Comparison of ENCODE assay signal across 1 cellular context in the genomic region with DNA sequence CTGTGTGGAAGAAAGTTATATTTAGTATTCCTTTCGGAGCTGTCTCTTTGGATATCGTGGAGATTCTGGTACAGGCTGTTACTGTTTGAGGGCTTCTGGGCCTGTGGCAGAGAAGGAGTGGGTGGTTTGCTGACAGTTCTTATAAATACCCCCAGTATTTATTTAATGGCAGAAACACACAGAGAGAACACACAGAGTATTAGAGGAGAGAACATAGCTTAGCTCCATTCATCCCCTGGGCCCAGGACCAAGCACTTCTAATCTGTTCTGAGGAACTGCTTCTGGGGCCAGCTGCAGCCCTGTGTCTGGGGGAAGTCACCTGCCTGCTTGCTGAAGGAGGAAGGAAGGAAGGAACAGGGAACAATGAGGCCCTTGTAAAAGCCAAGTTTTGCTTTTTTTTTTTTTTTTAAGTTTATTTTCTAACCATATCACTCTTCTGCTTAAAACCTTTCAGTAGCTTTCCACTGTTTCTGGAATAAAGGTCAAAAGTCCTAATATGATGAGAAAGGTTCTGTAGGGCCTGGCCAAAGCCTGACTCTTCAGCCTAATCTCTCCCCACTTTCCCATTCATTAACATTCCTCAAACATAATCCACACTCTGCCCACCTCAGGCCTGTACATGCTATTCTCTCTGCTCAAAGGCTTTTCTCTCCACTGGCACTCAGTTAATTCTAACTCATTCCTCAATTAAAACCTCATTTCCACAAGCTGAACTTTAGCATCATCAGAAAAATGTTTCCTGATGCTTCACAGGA.
TF ChIP-seq lines count a peak whose summit lies in the region.

No MANE protein-coding gene starts in this region.

TF ChIP-seq in K562, 482 proteins besides CTCF, POLR2A, EP300 and RAD21 (continues in another document):
- TF ChIP-seq, protein P1, sequence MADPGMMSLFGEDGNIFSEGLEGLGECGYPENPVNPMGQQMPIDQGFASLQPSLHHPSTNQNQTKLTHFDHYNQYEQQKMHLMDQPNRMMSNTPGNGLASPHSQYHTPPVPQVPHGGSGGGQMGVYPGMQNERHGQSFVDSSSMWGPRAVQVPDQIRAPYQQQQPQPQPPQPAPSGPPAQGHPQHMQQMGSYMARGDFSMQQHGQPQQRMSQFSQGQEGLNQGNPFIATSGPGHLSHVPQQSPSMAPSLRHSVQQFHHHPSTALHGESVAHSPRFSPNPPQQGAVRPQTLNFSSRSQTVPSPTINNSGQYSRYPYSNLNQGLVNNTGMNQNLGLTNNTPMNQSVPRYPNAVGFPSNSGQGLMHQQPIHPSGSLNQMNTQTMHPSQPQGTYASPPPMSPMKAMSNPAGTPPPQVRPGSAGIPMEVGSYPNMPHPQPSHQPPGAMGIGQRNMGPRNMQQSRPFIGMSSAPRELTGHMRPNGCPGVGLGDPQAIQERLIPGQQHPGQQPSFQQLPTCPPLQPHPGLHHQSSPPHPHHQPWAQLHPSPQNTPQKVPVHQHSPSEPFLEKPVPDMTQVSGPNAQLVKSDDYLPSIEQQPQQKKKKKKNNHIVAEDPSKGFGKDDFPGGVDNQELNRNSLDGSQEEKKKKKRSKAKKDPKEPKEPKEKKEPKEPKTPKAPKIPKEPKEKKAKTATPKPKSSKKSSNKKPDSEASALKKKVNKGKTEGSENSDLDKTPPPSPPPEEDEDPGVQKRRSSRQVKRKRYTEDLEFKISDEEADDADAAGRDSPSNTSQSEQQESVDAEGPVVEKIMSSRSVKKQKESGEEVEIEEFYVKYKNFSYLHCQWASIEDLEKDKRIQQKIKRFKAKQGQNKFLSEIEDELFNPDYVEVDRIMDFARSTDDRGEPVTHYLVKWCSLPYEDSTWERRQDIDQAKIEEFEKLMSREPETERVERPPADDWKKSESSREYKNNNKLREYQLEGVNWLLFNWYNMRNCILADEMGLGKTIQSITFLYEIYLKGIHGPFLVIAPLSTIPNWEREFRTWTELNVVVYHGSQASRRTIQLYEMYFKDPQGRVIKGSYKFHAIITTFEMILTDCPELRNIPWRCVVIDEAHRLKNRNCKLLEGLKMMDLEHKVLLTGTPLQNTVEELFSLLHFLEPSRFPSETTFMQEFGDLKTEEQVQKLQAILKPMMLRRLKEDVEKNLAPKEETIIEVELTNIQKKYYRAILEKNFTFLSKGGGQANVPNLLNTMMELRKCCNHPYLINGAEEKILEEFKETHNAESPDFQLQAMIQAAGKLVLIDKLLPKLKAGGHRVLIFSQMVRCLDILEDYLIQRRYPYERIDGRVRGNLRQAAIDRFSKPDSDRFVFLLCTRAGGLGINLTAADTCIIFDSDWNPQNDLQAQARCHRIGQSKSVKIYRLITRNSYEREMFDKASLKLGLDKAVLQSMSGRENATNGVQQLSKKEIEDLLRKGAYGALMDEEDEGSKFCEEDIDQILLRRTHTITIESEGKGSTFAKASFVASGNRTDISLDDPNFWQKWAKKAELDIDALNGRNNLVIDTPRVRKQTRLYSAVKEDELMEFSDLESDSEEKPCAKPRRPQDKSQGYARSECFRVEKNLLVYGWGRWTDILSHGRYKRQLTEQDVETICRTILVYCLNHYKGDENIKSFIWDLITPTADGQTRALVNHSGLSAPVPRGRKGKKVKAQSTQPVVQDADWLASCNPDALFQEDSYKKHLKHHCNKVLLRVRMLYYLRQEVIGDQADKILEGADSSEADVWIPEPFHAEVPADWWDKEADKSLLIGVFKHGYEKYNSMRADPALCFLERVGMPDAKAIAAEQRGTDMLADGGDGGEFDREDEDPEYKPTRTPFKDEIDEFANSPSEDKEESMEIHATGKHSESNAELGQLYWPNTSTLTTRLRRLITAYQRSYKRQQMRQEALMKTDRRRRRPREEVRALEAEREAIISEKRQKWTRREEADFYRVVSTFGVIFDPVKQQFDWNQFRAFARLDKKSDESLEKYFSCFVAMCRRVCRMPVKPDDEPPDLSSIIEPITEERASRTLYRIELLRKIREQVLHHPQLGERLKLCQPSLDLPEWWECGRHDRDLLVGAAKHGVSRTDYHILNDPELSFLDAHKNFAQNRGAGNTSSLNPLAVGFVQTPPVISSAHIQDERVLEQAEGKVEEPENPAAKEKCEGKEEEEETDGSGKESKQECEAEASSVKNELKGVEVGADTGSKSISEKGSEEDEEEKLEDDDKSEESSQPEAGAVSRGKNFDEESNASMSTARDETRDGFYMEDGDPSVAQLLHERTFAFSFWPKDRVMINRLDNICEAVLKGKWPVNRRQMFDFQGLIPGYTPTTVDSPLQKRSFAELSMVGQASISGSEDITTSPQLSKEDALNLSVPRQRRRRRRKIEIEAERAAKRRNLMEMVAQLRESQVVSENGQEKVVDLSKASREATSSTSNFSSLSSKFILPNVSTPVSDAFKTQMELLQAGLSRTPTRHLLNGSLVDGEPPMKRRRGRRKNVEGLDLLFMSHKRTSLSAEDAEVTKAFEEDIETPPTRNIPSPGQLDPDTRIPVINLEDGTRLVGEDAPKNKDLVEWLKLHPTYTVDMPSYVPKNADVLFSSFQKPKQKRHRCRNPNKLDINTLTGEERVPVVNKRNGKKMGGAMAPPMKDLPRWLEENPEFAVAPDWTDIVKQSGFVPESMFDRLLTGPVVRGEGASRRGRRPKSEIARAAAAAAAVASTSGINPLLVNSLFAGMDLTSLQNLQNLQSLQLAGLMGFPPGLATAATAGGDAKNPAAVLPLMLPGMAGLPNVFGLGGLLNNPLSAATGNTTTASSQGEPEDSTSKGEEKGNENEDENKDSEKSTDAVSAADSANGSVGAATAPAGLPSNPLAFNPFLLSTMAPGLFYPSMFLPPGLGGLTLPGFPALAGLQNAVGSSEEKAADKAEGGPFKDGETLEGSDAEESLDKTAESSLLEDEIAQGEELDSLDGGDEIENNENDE (IDR thresholded peaks at IDR 0.05; ENCODE audit: low read depth, low read length): no peak
- no peak for TF ChIP-seq GABPB2 (CRISPR knock-in tag; conservative IDR thresholded peaks at IDR 0.05)
- TF ChIP-seq ZNF239 (CRISPR knock-in tag; IDR thresholded peaks at IDR 0.05): no peak
- 0 out of 2 replicates have a peak, but pooled peaks have one; percentile 8 for TF ChIP-seq KLF16 (IDR thresholded peaks at IDR 0.05)
- no peak for TF ChIP-seq KDM2B (CRISPR knock-in tag; IDR thresholded peaks at IDR 0.05)
- TF ChIP-seq, protein P2, sequence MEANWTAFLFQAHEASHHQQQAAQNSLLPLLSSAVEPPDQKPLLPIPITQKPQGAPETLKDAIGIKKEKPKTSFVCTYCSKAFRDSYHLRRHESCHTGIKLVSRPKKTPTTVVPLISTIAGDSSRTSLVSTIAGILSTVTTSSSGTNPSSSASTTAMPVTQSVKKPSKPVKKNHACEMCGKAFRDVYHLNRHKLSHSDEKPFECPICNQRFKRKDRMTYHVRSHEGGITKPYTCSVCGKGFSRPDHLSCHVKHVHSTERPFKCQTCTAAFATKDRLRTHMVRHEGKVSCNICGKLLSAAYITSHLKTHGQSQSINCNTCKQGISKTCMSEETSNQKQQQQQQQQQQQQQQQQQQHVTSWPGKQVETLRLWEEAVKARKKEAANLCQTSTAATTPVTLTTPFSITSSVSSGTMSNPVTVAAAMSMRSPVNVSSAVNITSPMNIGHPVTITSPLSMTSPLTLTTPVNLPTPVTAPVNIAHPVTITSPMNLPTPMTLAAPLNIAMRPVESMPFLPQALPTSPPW (CRISPR knock-in tag; IDR thresholded peaks at IDR 0.05): no peak; the same call in 1 of the 2 replicates
- TF ChIP-seq LCOR (CRISPR knock-in tag; IDR thresholded peaks at IDR 0.05): no peak
- no peak for TF ChIP-seq ZNF124 (CRISPR knock-in tag; IDR thresholded peaks at IDR 0.05)
- no peak for TF ChIP-seq MTF1 (CRISPR knock-in tag; IDR thresholded peaks at IDR 0.05; ENCODE audit: borderline replicate concordance)
- TF ChIP-seq SUPT5H (IDR thresholded peaks at IDR 0.05): no peak
- no peak for TF ChIP-seq ARNT (IDR thresholded peaks at IDR 0.05)
- 0 out of 2 replicates have a peak, but pooled peaks have one; percentile 40 for TF ChIP-seq ZNF449 (CRISPR knock-in tag; IDR thresholded peaks at IDR 0.05)
- TF ChIP-seq SRF (CRISPR knock-in tag; IDR thresholded peaks at IDR 0.05): no peak
- TF ChIP-seq DMBX1 (CRISPR knock-in tag; IDR thresholded peaks at IDR 0.05; ENCODE audit: borderline replicate concordance): 0 out of 2 replicates have a peak, but pooled peaks have one; percentile 54
- no peak for TF ChIP-seq ZBTB1 (CRISPR knock-in tag; IDR thresholded peaks at IDR 0.05; ENCODE audit: borderline replicate concordance, low read depth)
- TF ChIP-seq TCFL5 (CRISPR knock-in tag; conservative IDR thresholded peaks at IDR 0.05): no peak
- TF ChIP-seq, protein P3, sequence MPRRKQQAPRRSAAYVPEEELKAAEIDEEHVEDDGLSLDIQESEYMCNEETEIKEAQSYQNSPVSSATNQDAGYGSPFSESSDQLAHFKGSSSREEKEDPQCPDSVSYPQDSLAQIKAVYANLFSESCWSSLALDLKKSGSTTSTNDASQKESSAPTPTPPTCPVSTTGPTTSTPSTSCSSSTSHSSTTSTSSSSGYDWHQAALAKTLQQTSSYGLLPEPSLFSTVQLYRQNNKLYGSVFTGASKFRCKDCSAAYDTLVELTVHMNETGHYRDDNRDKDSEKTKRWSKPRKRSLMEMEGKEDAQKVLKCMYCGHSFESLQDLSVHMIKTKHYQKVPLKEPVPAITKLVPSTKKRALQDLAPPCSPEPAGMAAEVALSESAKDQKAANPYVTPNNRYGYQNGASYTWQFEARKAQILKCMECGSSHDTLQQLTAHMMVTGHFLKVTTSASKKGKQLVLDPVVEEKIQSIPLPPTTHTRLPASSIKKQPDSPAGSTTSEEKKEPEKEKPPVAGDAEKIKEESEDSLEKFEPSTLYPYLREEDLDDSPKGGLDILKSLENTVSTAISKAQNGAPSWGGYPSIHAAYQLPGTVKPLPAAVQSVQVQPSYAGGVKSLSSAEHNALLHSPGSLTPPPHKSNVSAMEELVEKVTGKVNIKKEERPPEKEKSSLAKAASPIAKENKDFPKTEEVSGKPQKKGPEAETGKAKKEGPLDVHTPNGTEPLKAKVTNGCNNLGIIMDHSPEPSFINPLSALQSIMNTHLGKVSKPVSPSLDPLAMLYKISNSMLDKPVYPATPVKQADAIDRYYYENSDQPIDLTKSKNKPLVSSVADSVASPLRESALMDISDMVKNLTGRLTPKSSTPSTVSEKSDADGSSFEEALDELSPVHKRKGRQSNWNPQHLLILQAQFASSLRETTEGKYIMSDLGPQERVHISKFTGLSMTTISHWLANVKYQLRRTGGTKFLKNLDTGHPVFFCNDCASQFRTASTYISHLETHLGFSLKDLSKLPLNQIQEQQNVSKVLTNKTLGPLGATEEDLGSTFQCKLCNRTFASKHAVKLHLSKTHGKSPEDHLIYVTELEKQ (CRISPR knock-in tag; IDR thresholded peaks at IDR 0.05): no peak
- no peak for TF ChIP-seq TRIM25 (IDR thresholded peaks at IDR 0.05; ENCODE audit: borderline replicate concordance)
- TF ChIP-seq, protein P4, sequence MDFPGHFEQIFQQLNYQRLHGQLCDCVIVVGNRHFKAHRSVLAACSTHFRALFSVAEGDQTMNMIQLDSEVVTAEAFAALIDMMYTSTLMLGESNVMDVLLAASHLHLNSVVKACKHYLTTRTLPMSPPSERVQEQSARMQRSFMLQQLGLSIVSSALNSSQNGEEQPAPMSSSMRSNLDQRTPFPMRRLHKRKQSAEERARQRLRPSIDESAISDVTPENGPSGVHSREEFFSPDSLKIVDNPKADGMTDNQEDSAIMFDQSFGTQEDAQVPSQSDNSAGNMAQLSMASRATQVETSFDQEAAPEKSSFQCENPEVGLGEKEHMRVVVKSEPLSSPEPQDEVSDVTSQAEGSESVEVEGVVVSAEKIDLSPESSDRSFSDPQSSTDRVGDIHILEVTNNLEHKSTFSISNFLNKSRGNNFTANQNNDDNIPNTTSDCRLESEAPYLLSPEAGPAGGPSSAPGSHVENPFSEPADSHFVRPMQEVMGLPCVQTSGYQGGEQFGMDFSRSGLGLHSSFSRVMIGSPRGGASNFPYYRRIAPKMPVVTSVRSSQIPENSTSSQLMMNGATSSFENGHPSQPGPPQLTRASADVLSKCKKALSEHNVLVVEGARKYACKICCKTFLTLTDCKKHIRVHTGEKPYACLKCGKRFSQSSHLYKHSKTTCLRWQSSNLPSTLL (IDR thresholded peaks at IDR 0.05): no peak
- TF ChIP-seq CEBPB (tag; IDR thresholded peaks at IDR 0.05): no peak
- TF ChIP-seq ZNF133 (CRISPR knock-in tag; IDR thresholded peaks at IDR 0.05): no peak
- TF ChIP-seq, protein P5, sequence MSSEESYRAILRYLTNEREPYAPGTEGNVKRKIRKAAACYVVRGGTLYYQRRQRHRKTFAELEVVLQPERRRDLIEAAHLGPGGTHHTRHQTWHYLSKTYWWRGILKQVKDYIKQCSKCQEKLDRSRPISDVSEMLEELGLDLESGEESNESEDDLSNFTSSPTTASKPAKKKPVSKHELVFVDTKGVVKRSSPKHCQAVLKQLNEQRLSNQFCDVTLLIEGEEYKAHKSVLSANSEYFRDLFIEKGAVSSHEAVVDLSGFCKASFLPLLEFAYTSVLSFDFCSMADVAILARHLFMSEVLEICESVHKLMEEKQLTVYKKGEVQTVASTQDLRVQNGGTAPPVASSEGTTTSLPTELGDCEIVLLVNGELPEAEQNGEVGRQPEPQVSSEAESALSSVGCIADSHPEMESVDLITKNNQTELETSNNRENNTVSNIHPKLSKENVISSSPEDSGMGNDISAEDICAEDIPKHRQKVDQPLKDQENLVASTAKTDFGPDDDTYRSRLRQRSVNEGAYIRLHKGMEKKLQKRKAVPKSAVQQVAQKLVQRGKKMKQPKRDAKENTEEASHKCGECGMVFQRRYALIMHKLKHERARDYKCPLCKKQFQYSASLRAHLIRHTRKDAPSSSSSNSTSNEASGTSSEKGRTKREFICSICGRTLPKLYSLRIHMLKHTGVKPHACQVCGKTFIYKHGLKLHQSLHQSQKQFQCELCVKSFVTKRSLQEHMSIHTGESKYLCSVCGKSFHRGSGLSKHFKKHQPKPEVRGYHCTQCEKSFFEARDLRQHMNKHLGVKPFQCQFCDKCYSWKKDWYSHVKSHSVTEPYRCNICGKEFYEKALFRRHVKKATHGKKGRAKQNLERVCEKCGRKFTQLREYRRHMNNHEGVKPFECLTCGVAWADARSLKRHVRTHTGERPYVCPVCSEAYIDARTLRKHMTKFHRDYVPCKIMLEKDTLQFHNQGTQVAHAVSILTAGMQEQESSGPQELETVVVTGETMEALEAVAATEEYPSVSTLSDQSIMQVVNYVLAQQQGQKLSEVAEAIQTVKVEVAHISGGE (CRISPR knock-in tag; IDR thresholded peaks at IDR 0.05): no peak
- no peak for TF ChIP-seq ETV6 (IDR thresholded peaks at IDR 0.05; ENCODE audit: borderline replicate concordance in 1 of 2, low read depth in 2 of 2, low read length in 1 of 2)
- TF ChIP-seq ETV6 (CRISPR knock-in tag; IDR thresholded peaks at IDR 0.05; ENCODE audit: borderline replicate concordance): no peak
